21 cellular contexts compared by ENCODE assay signal in genomic region chr7:152185514-152185913, GRCh38.
A peak's percentile ranks its signal among the peaks of the same experiment; 100 is the strongest.
DNase-seq lines count a peak whose midpoint lies in the region; ATAC-seq, FAIRE-seq and TF ChIP-seq lines count a peak whose summit lies in the region.
"Had no signal": no experiment of that assay in that cellular context is flagged by ENCODE, and none has a peak within 500 bp of the region (broad histone marks: within the 10 kb centered on the region; RNA-seq: fewer than 3 reads in every experiment).

No MANE protein-coding gene starts in this region.

- peaks cover 5 to 74% of the 10 kb centered on the region in 2 donors for H3K36me3 ChIP-seq in gastrocnemius medialis

- H3K4me3 ChIP-seq in fibroblast of villous mesenchyme (ENCODE audit: low read depth, low read length): no peak overlapping the region
- no peak overlapping the region for H3K4me3 ChIP-seq in gastrocnemius medialis
- H3K4me3 ChIP-seq: SJSA1 had no signal

- H3K9me3 ChIP-seq in gastrocnemius medialis: no peaks in the 10 kb centered on the region
- H3K9me3 ChIP-seq: Caco-2, SJSA1 had no signal

- no peak for DNase-seq in RCC 7860 (ENCODE audit: low spot score)
- DNase-seq in fibroblast of villous mesenchyme (ENCODE audit: low read depth): peak; percentile 27
- DNase-seq in immature natural killer cell: no peak
- DNase-seq in gastrocnemius medialis: no peak
- no peak for DNase-seq in ACHN
- no peak for DNase-seq in stimulated activated CD4-positive, alpha-beta T cell treated with anti-CD3 and anti-CD28 coated beads, Interleukin-4, amount 100 ng/mL, for 1 hour
- no peak for DNase-seq in midbrain (lab: John Stamatoyannopoulos, UW)
- DNase-seq in NCI-H2171 treated with DMSO at 0.1 percent for 48 hours (lab: John Stamatoyannopoulos, UW): no peak
- DNase-seq: Caco-2; CD4-positive, CD25-positive, alpha-beta regulatory T cell; DMS53; H7; Kasumi-1; NCI-H187 treated with DMSO at 0.1 percent for 48 hours; NCI-H446; NCI-H69; NK-92 treated with Interleukin-12 subunit alpha and Interleukin-12 subunit beta, amount 100 ng/mL, for 24 hours; OCI-M1 had no signal

- H3K27ac ChIP-seq in gastrocnemius medialis: peak overlapping the region; percentile 10 to 58 (median 32)
- H3K27ac ChIP-seq: RWPE1, SJSA1 had no signal

- intact Hi-C loops in gastrocnemius medialis (cut with DNase I; ENCODE audit: low total_unique reads): no loop called here

- H3K27ac Mint-ChIP-seq in immature natural killer cell: peak overlapping the region in 4 of 6 donors; percentile 13 to 25 (median 20)
- H3K27ac Mint-ChIP-seq: B cell had no signal

- no peaks in the 10 kb centered on the region for H3K4me1 Mint-ChIP-seq in immature natural killer cell
- H3K4me1 Mint-ChIP-seq: B cell had no signal

- FAIRE-seq in RCC 7860 (lab: Jason Lieb, UNC): peak; percentile 37

- H3K9me3 Mint-ChIP-seq in immature natural killer cell: no peaks in the 10 kb centered on the region
- H3K9me3 Mint-ChIP-seq: CD4-positive, CD25-positive, alpha-beta regulatory T cell had no signal

- no peaks in the 10 kb centered on the region for H3K4me1 ChIP-seq in gastrocnemius medialis
- H3K4me1 ChIP-seq: Caco-2, SJSA1 had no signal

- peaks cover 0 to 3% (median 0%) of the 10 kb centered on the region in 3 donors for H3K27me3 Mint-ChIP-seq in immature natural killer cell (ENCODE audit: low read depth in 3 of 3)
- H3K27me3 Mint-ChIP-seq: B cell; CD4-positive, CD25-positive, alpha-beta regulatory T cell had no signal

- peak in 1 of 2 donors; percentile 39 for ATAC-seq in gastrocnemius medialis

- H3K36me3 Mint-ChIP-seq in immature natural killer cell: peaks cover 19 to 42% (median 38%) of the 10 kb centered on the region in 3 donors

- H3K27me3 ChIP-seq in gastrocnemius medialis: no peaks in the 10 kb centered on the region
- H3K27me3 ChIP-seq: SJSA1 had no signal

- no peak for TF ChIP-seq POLR2A in gastrocnemius medialis (IDR thresholded peaks at IDR 0.05)

- in situ Hi-C loops in gastrocnemius medialis (cut with MboI; ENCODE audit: low sequenced_read_pairs in 4 of 4) (no loop called here), ACHN (cut with HindIII; ENCODE audit: low pct_ligation_motif_present, low pct_unique_long_range_greater_than_20kb, low sequenced_read_pairs) (no loop called here)

- H3K4me3 Mint-ChIP-seq in immature natural killer cell: no peak overlapping the region
- H3K4me3 Mint-ChIP-seq: B cell; CD4-positive, CD25-positive, alpha-beta regulatory T cell had no signal

- TF ChIP-seq CTCF in fibroblast of villous mesenchyme (IDR thresholded peaks at IDR 0.05; ENCODE audit: insufficient read depth, low read depth, low read length) (no peak), gastrocnemius medialis (IDR thresholded peaks at IDR 0.05 in 4 of 5, conservative IDR thresholded peaks at IDR 0.05 in 1 of 5) (no peak)
